In the genomic region with DNA sequence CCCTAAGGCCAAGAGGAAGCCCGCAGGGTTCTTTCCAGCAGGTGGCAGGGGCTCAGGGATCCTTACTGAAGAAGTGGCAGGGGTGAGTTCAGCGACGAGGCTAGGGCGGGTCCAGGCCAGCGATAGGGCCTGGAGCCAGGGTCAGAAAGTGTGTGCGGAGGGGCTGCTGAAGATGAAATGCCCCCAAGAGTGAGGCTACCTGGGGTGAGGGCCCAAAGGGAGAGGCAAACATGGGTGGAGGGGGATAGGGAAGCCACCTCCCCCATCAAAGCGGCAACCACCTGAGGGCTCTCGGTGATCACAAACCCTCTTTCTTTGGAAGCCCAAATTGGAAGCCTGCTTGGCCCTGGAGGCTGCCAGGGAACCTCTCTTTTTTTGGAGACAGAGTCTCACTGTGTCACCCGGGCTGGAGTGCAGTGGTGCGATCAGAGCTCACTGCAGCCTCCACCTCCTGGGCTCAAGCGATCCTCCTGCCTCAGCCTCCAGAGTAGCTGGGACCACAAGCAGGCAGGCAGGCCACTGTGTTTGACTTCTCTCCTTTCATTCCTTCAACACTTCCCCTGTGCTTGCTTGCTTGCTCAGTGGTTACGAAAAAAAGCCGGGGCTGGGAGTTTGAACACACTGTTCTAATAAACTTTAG, we compare ENCODE assay signal across 7 cellular contexts. TPM values are rescaled to one million over a fixed set of nuclear protein-coding genes. Genes with fewer than 3 reads are reported as not detected.
DNase-seq lines count a peak whose midpoint lies in the region; ATAC-seq and TF ChIP-seq lines count a peak whose summit lies in the region.

No MANE protein-coding gene starts in this region.

- H2AFZ ChIP-seq in HCT116 (ENCODE audit: low read depth, low read length, poor library complexity, severe bottlenecking) = no peak overlapping the region

- H3K9me3 ChIP-seq in HCT116 (ENCODE audit: control insufficient read depth in 1 of 2, insufficient read depth in 1 of 2, low read depth in 1 of 2, low read length in 2 of 2) (no peaks in the 10 kb centered on the region), T-helper 17 cell (ENCODE audit: control insufficient read depth, low read length, poor library complexity, severe bottlenecking) (no peaks in the 10 kb centered on the region), skeletal muscle satellite cell (replicated peaks; ENCODE audit: low read length) (no peaks in the 10 kb centered on the region)

- no peaks in the 10 kb centered on the region for H3K36me3 Mint-ChIP-seq in T-helper 17 cell (ENCODE audit: low read depth)

- peak overlapping the region; percentile 96 for H3K4me3 Mint-ChIP-seq in T-helper 17 cell

- TF ChIP-seq RAD21 in HCT116 (IDR thresholded peaks at IDR 0.05; ENCODE audit: low read depth) = no peak

- H3K9ac ChIP-seq in HCT116 (ENCODE audit: low read length) (peak overlapping the region; percentile 49), skeletal muscle satellite cell (ENCODE audit: low read depth, low read length) (peak overlapping the region; percentile 73)

- DNase-seq in HCT116 (ENCODE audit: low read depth, low spot score) (no peak), T-helper 17 cell (no peak), fibroblast of the aortic adventitia (ENCODE audit: low read depth) (no peak), occipital lobe (lab: John Stamatoyannopoulos, UW) (no peak), GM20000 (ENCODE audit: low spot score) (no peak)

- H3K27ac Mint-ChIP-seq in T-helper 17 cell = peak overlapping the region; percentile 91

- peak overlapping the region; percentile 56 to 61 for H3K4me3 ChIP-seq in HCT116 (replicated peaks in 1 of 2; ENCODE audit: low read depth in 1 of 2, low read length in 2 of 2)
- H3K4me3 ChIP-seq in fibroblast of the aortic adventitia (ENCODE audit: low read depth, low read length) = peak overlapping the region; percentile 70
- peak overlapping the region; percentile 77 for H3K4me3 ChIP-seq in skeletal muscle satellite cell (ENCODE audit: low read length)

- RAD21 ChIA-PET in HCT116 (lab: Charles Lee; ENCODE audit: low non-redundant PET in 1 of 2, low total read pairs in 2 of 2, uncharacterized antibody in 2 of 2, unreplicated experiment in 2 of 2) = no interaction called here

- CTCF ChIA-PET in HCT116 (lab: Charles Lee) = interaction anchor here (1.1 to 1.9 kb wide), 2 partner anchors 12 to 369 kb away, joined by 4 to 9 read pairs; no protein-coding TSS in a partner anchor

- intact Hi-C loops in HCT116 (cut with micrococcal nuclease) = loop anchor here (2.0 to 10.0 kb wide), 3 partner anchors 141 to 209 kb away; partner anchors contain the start of gene UQCR11

- no peak for TF ChIP-seq POLR2A in HCT116 (IDR thresholded peaks at IDR 0.05; ENCODE audit: borderline replicate concordance, extremely low read depth, insufficient read depth, insufficient read length)

- no peak for ATAC-seq in HCT116
- no peak for ATAC-seq in T-helper 17 cell
- no peak for ATAC-seq in HG02884 (IDR thresholded peaks at IDR 0.05; ENCODE audit: unreplicated experiment)

- peak overlapping the region; percentile 79 for H3K27ac ChIP-seq in HCT116 (ENCODE audit: low read depth, low read length)

- 0 out of 6 replicates have a peak, but pooled peaks of 1 of the 3 experiments have one; percentile 0 for TF ChIP-seq CTCF in HCT116 (IDR thresholded peaks at IDR 0.05 in 2 of 3, conservative IDR thresholded peaks at IDR 0.05 in 1 of 3; ENCODE audit: borderline replicate concordance in 1 of 3, insufficient read depth in 1 of 3, low read depth in 2 of 3, low read length in 2 of 3)
- no peak for TF ChIP-seq CTCF in fibroblast of the aortic adventitia (IDR thresholded peaks at IDR 0.05; ENCODE audit: insufficient read depth, low read length)
- TF ChIP-seq CTCF in GM20000 (IDR thresholded peaks at IDR 0.05; ENCODE audit: extremely low read depth, missing control alignments) = no peak

- BruUV-seq in HCT116 (replicated peaks; lab: Mats Ljungman, UMichigan) = no TSS peak

- no peaks in the 10 kb centered on the region for H3K9me2 ChIP-seq in HCT116 (ENCODE audit: insufficient read depth)

- peaks cover 5 to 7% of the 10 kb centered on the region in 2 experiments; a peak in 2 of 4 replicates for H3K36me3 ChIP-seq in HCT116 (ENCODE audit: control insufficient read depth in 1 of 2, insufficient read depth in 2 of 2, low read length in 2 of 2)
- H3K36me3 ChIP-seq in skeletal muscle satellite cell (ENCODE audit: insufficient read depth, low read length) = peaks cover 22% of the 10 kb centered on the region

- no peaks in the 10 kb centered on the region for H3K27me3 ChIP-seq in HCT116 (ENCODE audit: insufficient read depth, low read length)
- no peaks in the 10 kb centered on the region for H3K27me3 ChIP-seq in skeletal muscle satellite cell (ENCODE audit: control insufficient read depth, insufficient read depth, low read length)

- peaks cover 12% of the 10 kb centered on the region for H3K4me1 Mint-ChIP-seq in T-helper 17 cell

- no peaks in the 10 kb centered on the region for H3K79me2 ChIP-seq in HCT116 (ENCODE audit: insufficient read depth, low read length)

- H3K27me3 Mint-ChIP-seq in T-helper 17 cell = no peaks in the 10 kb centered on the region

- H4K20me1 ChIP-seq in HCT116 (ENCODE audit: insufficient read depth) = no peaks in the 10 kb centered on the region

- peaks cover 20 to 38% of the 10 kb centered on the region in 2 experiments for H3K4me1 ChIP-seq in HCT116 (ENCODE audit: control insufficient read depth in 1 of 2, insufficient read depth in 2 of 2, low read length in 2 of 2)
- peaks cover 14% of the 10 kb centered on the region for H3K4me1 ChIP-seq in skeletal muscle satellite cell (ENCODE audit: control insufficient read depth, insufficient read depth, low read length)

- H3K4me2 ChIP-seq in HCT116 (ENCODE audit: low read length) (peak overlapping the region; percentile 92), skeletal muscle satellite cell (ENCODE audit: low read length) (peak overlapping the region; percentile 94)

- POLR2A ChIA-PET in HCT116 (lab: Charles Lee) = no interaction called here

TF ChIP-seq in HCT116, 20 proteins besides CTCF, POLR2A, EP300 and RAD21:
- TF ChIP-seq SP1 (IDR thresholded peaks at IDR 0.05; ENCODE audit: low read depth) (no peak), ATF3 (IDR thresholded peaks at IDR 0.05) (no peak), YY1 (IDR thresholded peaks at IDR 0.05; ENCODE audit: extremely low read depth, insufficient replicate concordance, low read depth, low read length) (no peak), POLR2AphosphoS5 (IDR thresholded peaks at IDR 0.05; ENCODE audit: low read depth, low read length) (no peak; the same call in 1 of the 2 replicates), EZH2 (IDR thresholded peaks at IDR 0.05) (no peak), JUND (IDR thresholded peaks at IDR 0.05) (no peak), CEBPB (IDR thresholded peaks at IDR 0.05; ENCODE audit: low read depth) (no peak), MAX (IDR thresholded peaks at IDR 0.05) (no peak), EGR1 (IDR thresholded peaks at IDR 0.05; ENCODE audit: low read depth) (no peak), SIN3A (IDR thresholded peaks at IDR 0.05; ENCODE audit: low read depth) (no peak), CBX3 (IDR thresholded peaks at IDR 0.05; ENCODE audit: low read depth) (no peak)
- TF ChIP-seq, protein P1, sequence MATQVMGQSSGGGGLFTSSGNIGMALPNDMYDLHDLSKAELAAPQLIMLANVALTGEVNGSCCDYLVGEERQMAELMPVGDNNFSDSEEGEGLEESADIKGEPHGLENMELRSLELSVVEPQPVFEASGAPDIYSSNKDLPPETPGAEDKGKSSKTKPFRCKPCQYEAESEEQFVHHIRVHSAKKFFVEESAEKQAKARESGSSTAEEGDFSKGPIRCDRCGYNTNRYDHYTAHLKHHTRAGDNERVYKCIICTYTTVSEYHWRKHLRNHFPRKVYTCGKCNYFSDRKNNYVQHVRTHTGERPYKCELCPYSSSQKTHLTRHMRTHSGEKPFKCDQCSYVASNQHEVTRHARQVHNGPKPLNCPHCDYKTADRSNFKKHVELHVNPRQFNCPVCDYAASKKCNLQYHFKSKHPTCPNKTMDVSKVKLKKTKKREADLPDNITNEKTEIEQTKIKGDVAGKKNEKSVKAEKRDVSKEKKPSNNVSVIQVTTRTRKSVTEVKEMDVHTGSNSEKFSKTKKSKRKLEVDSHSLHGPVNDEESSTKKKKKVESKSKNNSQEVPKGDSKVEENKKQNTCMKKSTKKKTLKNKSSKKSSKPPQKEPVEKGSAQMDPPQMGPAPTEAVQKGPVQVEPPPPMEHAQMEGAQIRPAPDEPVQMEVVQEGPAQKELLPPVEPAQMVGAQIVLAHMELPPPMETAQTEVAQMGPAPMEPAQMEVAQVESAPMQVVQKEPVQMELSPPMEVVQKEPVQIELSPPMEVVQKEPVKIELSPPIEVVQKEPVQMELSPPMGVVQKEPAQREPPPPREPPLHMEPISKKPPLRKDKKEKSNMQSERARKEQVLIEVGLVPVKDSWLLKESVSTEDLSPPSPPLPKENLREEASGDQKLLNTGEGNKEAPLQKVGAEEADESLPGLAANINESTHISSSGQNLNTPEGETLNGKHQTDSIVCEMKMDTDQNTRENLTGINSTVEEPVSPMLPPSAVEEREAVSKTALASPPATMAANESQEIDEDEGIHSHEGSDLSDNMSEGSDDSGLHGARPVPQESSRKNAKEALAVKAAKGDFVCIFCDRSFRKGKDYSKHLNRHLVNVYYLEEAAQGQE (IDR thresholded peaks at IDR 0.05; ENCODE audit: low read depth) = no peak
TF ChIP-seq in HCT116: peak in this region for 0.

RNA-seq across cellular contexts. Expression of gene ATP8B3, which starts 1.2 kb away (rescaled TPM):
- total RNA-seq in HCT116 (2021; ENCODE audit: unreplicated experiment) (17.0 TPM), T-helper 17 cell (1 to 10 TPM; 4.6 to 6.0 TPM), fibroblast of the aortic adventitia (ENCODE audit: low replicate concordance) (0.16 and 3.3 TPM in 2 replicates), occipital lobe (under 0.01 TPM)
- 15.6 and 16.5 TPM in 2 replicates for polyA plus RNA-seq in HCT116 (2012)
- 0.76 and 0.87 TPM in 2 replicates for total RNA-seq in skeletal muscle satellite cell (2012; rRNA removed)

RNA-seq across cellular contexts. Expression of gene REXO1, which starts 35.0 kb away (rescaled TPM):
- 52.2 TPM for total RNA-seq in HCT116 (2021; ENCODE audit: unreplicated experiment)
- 37.4 and 54.0 TPM in 2 replicates for polyA plus RNA-seq in HCT116 (2012)
- total RNA-seq in T-helper 17 cell = 100 to 1,000 TPM in 1 of 2 donors, 10 to 100 TPM in 1; 98.7 to 107 TPM
- 9.0 and 13.0 TPM in 2 replicates for total RNA-seq in fibroblast of the aortic adventitia (ENCODE audit: low replicate concordance)
- total RNA-seq in skeletal muscle satellite cell (2012; rRNA removed) = 10.7 and 13.7 TPM in 2 replicates
- 2.8 TPM for total RNA-seq in occipital lobe

RNA-seq across cellular contexts. Expression of gene KLF16, which starts 50.1 kb away (rescaled TPM):
- total RNA-seq in HCT116 (2021; ENCODE audit: unreplicated experiment) (64.3 TPM), T-helper 17 cell (10 to 100 TPM; 37.9 to 46.5 TPM), fibroblast of the aortic adventitia (ENCODE audit: low replicate concordance) (6.5 and 7.3 TPM in 2 replicates), occipital lobe (3.3 TPM)
- polyA plus RNA-seq in HCT116 (2012) = 29.9 and 33.0 TPM in 2 replicates
- 12.9 and 13.2 TPM in 2 replicates for total RNA-seq in skeletal muscle satellite cell (2012; rRNA removed)
